15 cellular contexts compared by ENCODE assay signal in the genomic region with DNA sequence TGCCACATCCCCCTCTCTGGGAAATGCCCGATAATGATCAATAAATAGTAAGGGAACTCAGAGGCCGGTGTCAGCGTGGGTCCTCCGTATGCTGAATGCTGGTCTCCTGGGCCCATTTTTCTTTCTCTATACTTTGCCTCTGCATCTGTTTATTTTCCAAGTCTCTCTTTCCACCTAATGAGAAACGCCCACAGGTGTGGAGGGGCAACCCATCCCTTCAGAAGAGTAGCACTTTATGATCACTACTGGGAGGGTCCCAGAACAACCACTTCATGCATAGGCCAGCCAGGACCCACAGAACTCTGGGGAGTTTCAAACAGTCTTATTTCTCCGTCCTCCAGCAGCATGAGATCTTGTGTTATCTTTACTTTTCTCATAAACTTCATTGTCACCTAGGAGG.
DNase-seq lines count a peak whose midpoint lies in the region; ATAC-seq, FAIRE-seq and TF ChIP-seq lines count a peak whose summit lies in the region.
"Had no signal": no experiment of that assay in that cellular context is flagged by ENCODE, and none has a peak within 500 bp of the region (broad histone marks: within the 10 kb centered on the region; RNA-seq: fewer than 3 reads in every experiment).

No MANE protein-coding gene starts in this region.

- POLR2A ChIA-PET in K562 (lab: Yijun Ruan, JAX), result no interaction called here

- H3K27ac ChIP-seq in K562 (ENCODE audit: extremely low read depth, low read depth, low read length), result no peak overlapping the region
- peak overlapping the region; percentile 6 for H3K27ac ChIP-seq in mesendoderm (ENCODE audit: low read depth, low read length)
- H3K27ac ChIP-seq in Peyer's patch, result peak overlapping the region in 2 of 4 donors; percentile 29 to 73
- H3K27ac ChIP-seq: HL-60 had no signal

- peak overlapping the region; percentile 66 for H2AFZ ChIP-seq in K562 (ENCODE audit: low read depth, low read length)

- H3K18ac ChIP-seq in mesendoderm (ENCODE audit: low read length), result no peak overlapping the region

- in situ Hi-C loops in K562 (cut with MboI), result no loop called here

- H3K9me3 ChIP-seq in ES-I3 (ENCODE audit: control insufficient read depth, insufficient read depth, low read length) (no peaks in the 10 kb centered on the region), K562 (replicated peaks; ENCODE audit: control insufficient read depth, insufficient read depth, low read depth, low read length) (no peaks in the 10 kb centered on the region), Peyer's patch (no peaks in the 10 kb centered on the region)

- ATAC-seq in K562 (no peak; the same call in 2 of the 3 replicates), HG02970 (IDR thresholded peaks at IDR 0.05; ENCODE audit: low FRiP score, unreplicated experiment) (no peak)
- ATAC-seq: CD8-positive, alpha-beta T cell had no signal

- TF ChIP-seq POLR2A in K562 (conservative IDR thresholded peaks at IDR 0.05) (no peak), Peyer's patch (IDR thresholded peaks at IDR 0.05) (no peak)

- H4K20me1 ChIP-seq in K562 (replicated peaks; ENCODE audit: control insufficient read depth, insufficient read depth, low read length), result no peaks in the 10 kb centered on the region

- H2BK15ac ChIP-seq in mesendoderm (replicated peaks; ENCODE audit: low read depth), result no peak overlapping the region

- H3K79me1 ChIP-seq in mesendoderm (ENCODE audit: low read length), result no peaks in the 10 kb centered on the region

- no peak overlapping the region for H2BK5ac ChIP-seq in mesendoderm (ENCODE audit: low read length)

- no peak overlapping the region for H3K56ac ChIP-seq in mesendoderm (ENCODE audit: low read length)

- H3K9me1 ChIP-seq in K562 (ENCODE audit: control insufficient read depth, insufficient read depth, low read length), result no peaks in the 10 kb centered on the region

- H3K4me1 ChIP-seq in ES-I3 (ENCODE audit: insufficient read depth, low read length), result peaks cover 28% of the 10 kb centered on the region; the same call in 1 of the 2 replicates
- H3K4me1 ChIP-seq in K562 (replicated peaks in 1 of 2; ENCODE audit: control insufficient read depth in 2 of 2, insufficient read depth in 2 of 2, low read length in 2 of 2), result peaks cover 0 to 4% of the 10 kb centered on the region in 2 experiments; a peak in 2 of 5 replicates
- no peaks in the 10 kb centered on the region for H3K4me1 ChIP-seq in mesendoderm (ENCODE audit: control insufficient read depth, low read depth, low read length)
- no peaks in the 10 kb centered on the region for H3K4me1 ChIP-seq in Peyer's patch

- no peak overlapping the region for H3K4ac ChIP-seq in mesendoderm (ENCODE audit: low read depth, low read length)

- intact Hi-C loops in K562 (cut with micrococcal nuclease), result no loop called here

- no peak overlapping the region for H4K8ac ChIP-seq in mesendoderm (ENCODE audit: low read depth, low read length)

- H3K4me3 ChIP-seq in K562, result no peak overlapping the region
- no peak overlapping the region for H3K4me3 ChIP-seq in mesendoderm (ENCODE audit: low read length)
- H3K4me3 ChIP-seq in Peyer's patch, result no peak overlapping the region

- TF ChIP-seq EP300 in K562 (IDR thresholded peaks at IDR 0.05; ENCODE audit: low read length), result no peak

- H3K9ac ChIP-seq in ES-I3 (ENCODE audit: low read depth, low read length), result peak overlapping the region; percentile 15; the same call in 1 of the 2 replicates
- no peak overlapping the region for H3K9ac ChIP-seq in K562 (ENCODE audit: insufficient read depth in 1 of 2, low read depth in 2 of 2, low read length in 2 of 2)
- no peak overlapping the region for H3K9ac ChIP-seq in mesendoderm (ENCODE audit: low read length)

- H3K23ac ChIP-seq in mesendoderm (ENCODE audit: low read length), result no peak overlapping the region

- no peak overlapping the region for H2BK120ac ChIP-seq in mesendoderm (ENCODE audit: low read depth, low read length)

- WGBS in K562 (ENCODE audit: insufficient coverage, low coverage, missing lambda C conversion rate), result 54% methylated on average over 4 of the region's 6 CpGs
- no CpG with 5 or more reads among the region's 6 CpGs for WGBS in mesendoderm (ENCODE audit: extremely low coverage, insufficient coverage, low lambda C conversion rate)

- TF ChIP-seq RAD21 in K562 (CRISPR knock-in tag; conservative IDR thresholded peaks at IDR 0.05 in 1 of 2, IDR thresholded peaks at IDR 0.05 in 1 of 2), result no peak

- no TSS peak for BruUV-seq in K562 (replicated peaks; lab: Mats Ljungman, UMichigan)

- H3K79me2 ChIP-seq in K562 (ENCODE audit: control insufficient read depth, insufficient read depth, low read length), result no peaks in the 10 kb centered on the region
- no peaks in the 10 kb centered on the region for H3K79me2 ChIP-seq in mesendoderm (ENCODE audit: control insufficient read depth, insufficient read depth, low read length)

- no peaks in the 10 kb centered on the region for H3K27me3 ChIP-seq in K562 (ENCODE audit: control insufficient read depth in 2 of 2, insufficient read depth in 2 of 2, low read length in 2 of 2)
- no peaks in the 10 kb centered on the region for H3K27me3 ChIP-seq in mesendoderm (ENCODE audit: insufficient read depth, low read length, poor library complexity)
- no peaks in the 10 kb centered on the region for H3K27me3 ChIP-seq in Peyer's patch

- DNase-seq in K562 (ENCODE audit: extremely low read depth in 1 of 4, low spot score in 3 of 4), result no peak
- peak; percentile 6 for DNase-seq in mesendoderm
- DNase-seq in Peyer's patch, result no peak
- no peak for DNase-seq in NCI-H1048 (lab: John Stamatoyannopoulos, UW)
- no peak for DNase-seq in cerebellar nuclear complex (lab: John Stamatoyannopoulos, UW)
- DNase-seq: CD8-positive, alpha-beta T cell; COR-L47; DND-41; HCEC 1CT; HFFc6; IMR-90 had no signal

- FAIRE-seq in K562 (lab: Jason Lieb, UNC), result no peak
- FAIRE-seq: A204.1 had no signal

- TF ChIP-seq CTCF in K562 (IDR thresholded peaks at IDR 0.05 in 2 of 3, conservative IDR thresholded peaks at IDR 0.05 in 1 of 3; ENCODE audit: insufficient read depth in 2 of 3, low read depth in 1 of 3, low read length in 3 of 3), result no peak
- TF ChIP-seq CTCF in Peyer's patch (IDR thresholded peaks at IDR 0.05), result no peak

- H4K5ac ChIP-seq in mesendoderm (ENCODE audit: low read length), result no peak overlapping the region

- no peak overlapping the region for H2AK5ac ChIP-seq in mesendoderm (ENCODE audit: low read length)

- CTCF ChIA-PET in K562 (lab: Yijun Ruan, JAX; ENCODE audit: low intra/inter-chr PET ratio), result no interaction called here

- no peaks in the 10 kb centered on the region for H3K36me3 ChIP-seq in ES-I3 (ENCODE audit: insufficient read depth, low read length)
- no peaks in the 10 kb centered on the region for H3K36me3 ChIP-seq in K562 (ENCODE audit: control insufficient read depth, insufficient read depth, low read length)
- no peaks in the 10 kb centered on the region for H3K36me3 ChIP-seq in mesendoderm (ENCODE audit: control insufficient read depth, insufficient read depth, low read length)
- H3K36me3 ChIP-seq in Peyer's patch, result no peaks in the 10 kb centered on the region

- no peak overlapping the region for H3K4me2 ChIP-seq in K562 (ENCODE audit: insufficient read depth, low read length)
- H3K4me2 ChIP-seq in mesendoderm (ENCODE audit: low read length), result no peak overlapping the region

TF ChIP-seq in K562, 482 proteins besides CTCF, POLR2A, EP300 and RAD21 (continues in another document):
- TF ChIP-seq PHTF2 (CRISPR knock-in tag; IDR thresholded peaks at IDR 0.05) (no peak), HMG20B (CRISPR knock-in tag; IDR thresholded peaks at IDR 0.05) (no peak), MEF2A (IDR thresholded peaks at IDR 0.05; ENCODE audit: control insufficient read depth, low read depth, low read length) (no peak), RREB1 (CRISPR knock-in tag; IDR thresholded peaks at IDR 0.05) (no peak)
